In the genomic region with DNA sequence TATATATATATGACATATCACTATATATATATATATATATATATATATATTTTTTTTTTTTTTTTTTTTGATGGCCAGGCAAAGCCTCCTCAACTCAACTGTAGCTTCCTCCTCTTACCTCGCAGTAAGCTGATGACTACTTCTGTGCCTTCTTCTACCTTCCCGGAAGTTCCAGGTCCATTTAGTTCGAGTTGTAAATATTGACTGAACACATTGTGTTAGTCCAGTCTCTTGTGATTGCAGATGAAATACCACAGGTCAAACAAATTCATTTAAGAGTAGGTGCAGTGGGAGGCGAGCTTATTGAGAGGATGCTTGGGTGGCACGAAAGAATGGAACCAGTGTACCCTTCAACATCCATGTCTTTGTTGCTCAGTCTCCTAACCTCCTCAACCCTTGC, we compare ENCODE assay signal across 1 cellular context.
A peak's percentile ranks its signal among the peaks of the same experiment; 100 is the strongest.
TF ChIP-seq lines count a peak whose summit lies in the region.

No MANE protein-coding gene starts in this region.

TF ChIP-seq in HepG2, 621 proteins besides CTCF, POLR2A, EP300 and RAD21 (continued from another document and continues in another):
- TF ChIP-seq ZNF609 (CRISPR knock-in tag; IDR thresholded peaks at IDR 0.05; ENCODE audit: borderline replicate concordance), result peak; percentile 69; the same call in 1 of the 2 replicates
- TF ChIP-seq PAF1 (CRISPR knock-in tag; IDR thresholded peaks at IDR 0.05), result no peak
- TF ChIP-seq SAFB2 (CRISPR knock-in tag; IDR thresholded peaks at IDR 0.05; ENCODE audit: borderline replicate concordance, low read depth), result no peak
- no peak for TF ChIP-seq ZNF18 (CRISPR knock-in tag; IDR thresholded peaks at IDR 0.05; ENCODE audit: insufficient replicate concordance)
- peak; percentile 91 for TF ChIP-seq FOXA3 (CRISPR knock-in tag; IDR thresholded peaks at IDR 0.05)
- no peak for TF ChIP-seq MTA3 (CRISPR knock-in tag; IDR thresholded peaks at IDR 0.05)
- TF ChIP-seq, protein P1, sequence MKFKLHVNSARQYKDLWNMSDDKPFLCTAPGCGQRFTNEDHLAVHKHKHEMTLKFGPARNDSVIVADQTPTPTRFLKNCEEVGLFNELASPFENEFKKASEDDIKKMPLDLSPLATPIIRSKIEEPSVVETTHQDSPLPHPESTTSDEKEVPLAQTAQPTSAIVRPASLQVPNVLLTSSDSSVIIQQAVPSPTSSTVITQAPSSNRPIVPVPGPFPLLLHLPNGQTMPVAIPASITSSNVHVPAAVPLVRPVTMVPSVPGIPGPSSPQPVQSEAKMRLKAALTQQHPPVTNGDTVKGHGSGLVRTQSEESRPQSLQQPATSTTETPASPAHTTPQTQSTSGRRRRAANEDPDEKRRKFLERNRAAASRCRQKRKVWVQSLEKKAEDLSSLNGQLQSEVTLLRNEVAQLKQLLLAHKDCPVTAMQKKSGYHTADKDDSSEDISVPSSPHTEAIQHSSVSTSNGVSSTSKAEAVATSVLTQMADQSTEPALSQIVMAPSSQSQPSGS (CRISPR knock-in tag; IDR thresholded peaks at IDR 0.05), result no peak
- TF ChIP-seq REPIN1 (CRISPR knock-in tag; IDR thresholded peaks at IDR 0.05; ENCODE audit: borderline replicate concordance, low read depth), result no peak
- no peak for TF ChIP-seq RNF219 (CRISPR knock-in tag; IDR thresholded peaks at IDR 0.05)
- TF ChIP-seq MEF2D (CRISPR knock-in tag; IDR thresholded peaks at IDR 0.05), result no peak
- TF ChIP-seq BCL6 (CRISPR knock-in tag; IDR thresholded peaks at IDR 0.05), result 0 out of 2 replicates have a peak, but pooled peaks have one; percentile 35
- TF ChIP-seq TBX3 (IDR thresholded peaks at IDR 0.05; ENCODE audit: borderline replicate concordance), result peak; percentile 49; the same call in 1 of the 2 replicates
- no peak for TF ChIP-seq RORA (CRISPR knock-in tag; IDR thresholded peaks at IDR 0.05)
- TF ChIP-seq TRAFD1 (CRISPR knock-in tag; IDR thresholded peaks at IDR 0.05; ENCODE audit: borderline replicate concordance), result no peak
- TF ChIP-seq ZFP90 (CRISPR knock-in tag; IDR thresholded peaks at IDR 0.05; ENCODE audit: borderline replicate concordance), result no peak
- no peak for TF ChIP-seq EZH2 (conservative IDR thresholded peaks at IDR 0.05; ENCODE audit: low read depth, low read length)
- TF ChIP-seq ZNF383 (CRISPR knock-in tag; IDR thresholded peaks at IDR 0.05; ENCODE audit: borderline replicate concordance), result no peak
- no peak for TF ChIP-seq CHCHD3 (CRISPR knock-in tag; IDR thresholded peaks at IDR 0.05)
- TF ChIP-seq ZNF737 (CRISPR knock-in tag; IDR thresholded peaks at IDR 0.05; ENCODE audit: borderline replicate concordance), result no peak
- peak; percentile 33; the same call in 1 of the 2 replicates for TF ChIP-seq SOX5 (CRISPR knock-in tag; IDR thresholded peaks at IDR 0.05; ENCODE audit: borderline replicate concordance)
- TF ChIP-seq MTA1 (CRISPR knock-in tag; IDR thresholded peaks at IDR 0.05; ENCODE audit: borderline replicate concordance), result no peak
- TF ChIP-seq CEBPG (CRISPR knock-in tag; IDR thresholded peaks at IDR 0.05), result 0 out of 2 replicates have a peak, but pooled peaks have one; percentile 22
- no peak for TF ChIP-seq ZNF512 (CRISPR knock-in tag; IDR thresholded peaks at IDR 0.05)
- 0 out of 2 replicates have a peak, but pooled peaks have one; percentile 26 for TF ChIP-seq ZGPAT (CRISPR knock-in tag; IDR thresholded peaks at IDR 0.05)
- no peak for TF ChIP-seq HNF4A (CRISPR knock-in tag; IDR thresholded peaks at IDR 0.05)
- TF ChIP-seq, protein P2, sequence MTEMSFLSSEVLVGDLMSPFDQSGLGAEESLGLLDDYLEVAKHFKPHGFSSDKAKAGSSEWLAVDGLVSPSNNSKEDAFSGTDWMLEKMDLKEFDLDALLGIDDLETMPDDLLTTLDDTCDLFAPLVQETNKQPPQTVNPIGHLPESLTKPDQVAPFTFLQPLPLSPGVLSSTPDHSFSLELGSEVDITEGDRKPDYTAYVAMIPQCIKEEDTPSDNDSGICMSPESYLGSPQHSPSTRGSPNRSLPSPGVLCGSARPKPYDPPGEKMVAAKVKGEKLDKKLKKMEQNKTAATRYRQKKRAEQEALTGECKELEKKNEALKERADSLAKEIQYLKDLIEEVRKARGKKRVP (CRISPR knock-in tag; IDR thresholded peaks at IDR 0.05), result peak in 1 of 2 experiments; percentile 28; a peak in 1 of 4 replicates
- TF ChIP-seq, protein P3, sequence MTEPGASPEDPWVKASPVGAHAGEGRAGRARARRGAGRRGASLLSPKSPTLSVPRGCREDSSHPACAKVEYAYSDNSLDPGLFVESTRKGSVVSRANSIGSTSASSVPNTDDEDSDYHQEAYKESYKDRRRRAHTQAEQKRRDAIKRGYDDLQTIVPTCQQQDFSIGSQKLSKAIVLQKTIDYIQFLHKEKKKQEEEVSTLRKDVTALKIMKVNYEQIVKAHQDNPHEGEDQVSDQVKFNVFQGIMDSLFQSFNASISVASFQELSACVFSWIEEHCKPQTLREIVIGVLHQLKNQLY (CRISPR knock-in tag; IDR thresholded peaks at IDR 0.05), result no peak
- peak; percentile 25; the same call in 1 of the 2 replicates for TF ChIP-seq PAXIP1 (CRISPR knock-in tag; conservative IDR thresholded peaks at IDR 0.05)
- TF ChIP-seq ZNF205 (CRISPR knock-in tag; IDR thresholded peaks at IDR 0.05), result no peak
- peak; percentile 66; the same call in 1 of the 2 replicates for TF ChIP-seq NR2F6 (IDR thresholded peaks at IDR 0.05)
- peak; percentile 45; the same call in 1 of the 2 replicates for TF ChIP-seq NR2F6 (CRISPR knock-in tag; IDR thresholded peaks at IDR 0.05)
- TF ChIP-seq ZNF607 (CRISPR knock-in tag; IDR thresholded peaks at IDR 0.05; ENCODE audit: borderline replicate concordance), result no peak
